In genomic region chr20:1666802-1667201, GRCh38 we compare ENCODE assay signal across 18 cellular contexts. TPM values are rescaled to one million over a fixed set of nuclear protein-coding genes. Genes with fewer than 3 reads are reported as not detected.
"Had no signal": no experiment of that assay in that cellular context is flagged by ENCODE, and none has a peak within 500 bp of the region (broad histone marks: within the 10 kb centered on the region; RNA-seq: fewer than 3 reads in every experiment).

No MANE protein-coding gene starts in this region.

- H3K27ac Mint-ChIP-seq: endodermal cell, mesothelial cell of epicardium, neural progenitor cell had no signal

- H3K4me2 ChIP-seq: neural progenitor cell had no signal

- H3K4me1 Mint-ChIP-seq: endodermal cell, mesothelial cell of epicardium had no signal

- H3K27me3 ChIP-seq: adrenal gland, dorsolateral prefrontal cortex, sigmoid colon, tibial artery had no signal

- DNase-seq: activated CD4-positive, CD25-positive, alpha-beta regulatory T cell; activated effector memory CD4-positive, alpha-beta T cell treated with Interleukin-2 at 50 U/mL for 16 hours; adrenal gland; dorsolateral prefrontal cortex; endodermal cell; heart right ventricle; left colon; lower lobe of right lung; sigmoid colon; spleen; SW 1271; tibial artery had no signal

- H3K36me3 Mint-ChIP-seq: mesothelial cell of epicardium, neural progenitor cell had no signal

- H3K36me3 ChIP-seq: adrenal gland, gastroesophageal sphincter, heart right ventricle, lower lobe of right lung, neural progenitor cell, sigmoid colon, spleen, tibial artery had no signal

- H3K27ac ChIP-seq: adrenal gland, dorsolateral prefrontal cortex, gastroesophageal sphincter, heart right ventricle, lower lobe of right lung, neural progenitor cell, sigmoid colon, tibial artery had no signal

- H3K9ac ChIP-seq: neural progenitor cell had no signal

- H3K9me3 ChIP-seq: adrenal gland, gastroesophageal sphincter, heart right ventricle, lower lobe of right lung, sigmoid colon, spleen, tibial artery had no signal

- H2AFZ ChIP-seq: neural progenitor cell had no signal

- ATAC-seq: gastroesophageal sphincter, heart right ventricle, left colon, lower lobe of right lung had no signal

- H3K4me1 ChIP-seq: adrenal gland, gastroesophageal sphincter, lower lobe of right lung, neural progenitor cell, sigmoid colon, tibial artery had no signal

- H3K4me3 ChIP-seq: adrenal gland, dorsolateral prefrontal cortex, gastroesophageal sphincter, heart right ventricle, lower lobe of right lung, neural progenitor cell, sigmoid colon, spleen, tibial artery had no signal

- H3K4me3 Mint-ChIP-seq: endodermal cell, mesothelial cell of epicardium, neural progenitor cell had no signal

RNA-seq across cellular contexts. Expression of gene SIRPG, which starts 9.2 kb away (rescaled TPM):
- total RNA-seq: endodermal cell, epithelial cell of proximal tubule, mesothelial cell of epicardium, osteocyte, SK-MEL-5 had no signal
